In the genomic region with DNA sequence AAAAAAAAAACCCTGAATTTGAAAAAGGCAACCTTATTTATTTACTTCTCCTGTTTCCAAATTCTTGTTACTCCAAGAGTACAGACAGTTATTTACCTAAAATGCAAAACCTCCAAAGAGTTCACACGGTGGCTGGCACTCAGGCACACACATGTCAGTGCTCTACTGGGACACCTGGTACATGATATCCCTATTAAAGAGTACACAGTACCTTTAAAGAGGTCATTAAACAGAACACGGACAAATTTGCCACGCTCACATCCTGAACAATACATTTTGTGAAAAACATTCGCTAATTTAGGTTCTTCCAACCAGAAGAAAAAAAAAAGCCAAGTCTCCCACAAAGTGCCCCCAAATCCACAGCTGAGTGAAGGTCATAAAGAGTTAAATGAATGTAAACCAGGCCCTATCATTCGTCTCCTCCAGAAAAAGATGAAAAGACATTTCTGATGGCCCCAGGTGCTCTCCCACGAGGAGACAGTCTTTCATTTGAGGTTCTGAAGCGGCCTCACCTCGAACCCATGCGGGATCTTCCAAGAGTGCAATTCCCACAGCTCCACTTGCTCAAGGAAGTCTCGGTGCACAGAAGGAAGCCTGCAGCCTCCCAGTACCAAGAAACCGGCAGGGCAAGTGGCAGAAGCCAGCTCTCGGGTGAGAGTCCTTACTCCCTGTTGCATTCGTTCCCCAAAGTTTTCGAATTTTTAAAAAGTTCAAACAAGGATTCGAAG, we compare ENCODE assay signal across 1 cellular context.
TF ChIP-seq lines count a peak whose summit lies in the region.

No MANE protein-coding gene starts in this region.

TF ChIP-seq in HepG2, 621 proteins besides CTCF, POLR2A, EP300 and RAD21 (continued from another document and continues in another):
- TF ChIP-seq, protein P1, sequence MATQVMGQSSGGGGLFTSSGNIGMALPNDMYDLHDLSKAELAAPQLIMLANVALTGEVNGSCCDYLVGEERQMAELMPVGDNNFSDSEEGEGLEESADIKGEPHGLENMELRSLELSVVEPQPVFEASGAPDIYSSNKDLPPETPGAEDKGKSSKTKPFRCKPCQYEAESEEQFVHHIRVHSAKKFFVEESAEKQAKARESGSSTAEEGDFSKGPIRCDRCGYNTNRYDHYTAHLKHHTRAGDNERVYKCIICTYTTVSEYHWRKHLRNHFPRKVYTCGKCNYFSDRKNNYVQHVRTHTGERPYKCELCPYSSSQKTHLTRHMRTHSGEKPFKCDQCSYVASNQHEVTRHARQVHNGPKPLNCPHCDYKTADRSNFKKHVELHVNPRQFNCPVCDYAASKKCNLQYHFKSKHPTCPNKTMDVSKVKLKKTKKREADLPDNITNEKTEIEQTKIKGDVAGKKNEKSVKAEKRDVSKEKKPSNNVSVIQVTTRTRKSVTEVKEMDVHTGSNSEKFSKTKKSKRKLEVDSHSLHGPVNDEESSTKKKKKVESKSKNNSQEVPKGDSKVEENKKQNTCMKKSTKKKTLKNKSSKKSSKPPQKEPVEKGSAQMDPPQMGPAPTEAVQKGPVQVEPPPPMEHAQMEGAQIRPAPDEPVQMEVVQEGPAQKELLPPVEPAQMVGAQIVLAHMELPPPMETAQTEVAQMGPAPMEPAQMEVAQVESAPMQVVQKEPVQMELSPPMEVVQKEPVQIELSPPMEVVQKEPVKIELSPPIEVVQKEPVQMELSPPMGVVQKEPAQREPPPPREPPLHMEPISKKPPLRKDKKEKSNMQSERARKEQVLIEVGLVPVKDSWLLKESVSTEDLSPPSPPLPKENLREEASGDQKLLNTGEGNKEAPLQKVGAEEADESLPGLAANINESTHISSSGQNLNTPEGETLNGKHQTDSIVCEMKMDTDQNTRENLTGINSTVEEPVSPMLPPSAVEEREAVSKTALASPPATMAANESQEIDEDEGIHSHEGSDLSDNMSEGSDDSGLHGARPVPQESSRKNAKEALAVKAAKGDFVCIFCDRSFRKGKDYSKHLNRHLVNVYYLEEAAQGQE (IDR thresholded peaks at IDR 0.05; ENCODE audit: borderline replicate concordance in 1 of 2, low read depth in 1 of 2, low read length in 2 of 2): no peak
- TF ChIP-seq CHD4 (IDR thresholded peaks at IDR 0.05; ENCODE audit: borderline replicate concordance, low read length) (no peak), ZMYM4 (CRISPR knock-in tag; IDR thresholded peaks at IDR 0.05) (no peak), IRX3 (CRISPR knock-in tag; IDR thresholded peaks at IDR 0.05; ENCODE audit: borderline replicate concordance, low read depth) (no peak), FOXJ3 (CRISPR knock-in tag; IDR thresholded peaks at IDR 0.05; ENCODE audit: borderline replicate concordance) (no peak), RFX5 (IDR thresholded peaks at IDR 0.05; ENCODE audit: low read depth, low read length) (no peak), ADNP (CRISPR knock-in tag; IDR thresholded peaks at IDR 0.05) (no peak), MLLT10 (CRISPR knock-in tag; IDR thresholded peaks at IDR 0.05) (no peak), HMG20A (CRISPR knock-in tag; IDR thresholded peaks at IDR 0.05; ENCODE audit: borderline replicate concordance) (no peak), ZNF460 (CRISPR knock-in tag; IDR thresholded peaks at IDR 0.05; ENCODE audit: borderline replicate concordance) (no peak), DPF2 (CRISPR knock-in tag; IDR thresholded peaks at IDR 0.05; ENCODE audit: borderline replicate concordance, low read depth) (0 out of 2 replicates have a peak, but pooled peaks have one; percentile 5), ZNF616 (CRISPR knock-in tag; IDR thresholded peaks at IDR 0.05; ENCODE audit: low read depth) (no peak), MTF2 (CRISPR knock-in tag; IDR thresholded peaks at IDR 0.05; ENCODE audit: borderline replicate concordance) (no peak), JUN (CRISPR knock-in tag; IDR thresholded peaks at IDR 0.05) (no peak), ZNF670 (CRISPR knock-in tag; IDR thresholded peaks at IDR 0.05; ENCODE audit: borderline replicate concordance) (no peak), ZNF224 (CRISPR knock-in tag; IDR thresholded peaks at IDR 0.05) (0 out of 2 replicates have a peak, but pooled peaks have one; percentile 26), IKZF1 (IDR thresholded peaks at IDR 0.05) (no peak), ATRX (CRISPR knock-in tag; IDR thresholded peaks at IDR 0.05; ENCODE audit: borderline replicate concordance) (no peak), TCF7 (IDR thresholded peaks at IDR 0.05; ENCODE audit: low read depth) (no peak), ZBTB21 (CRISPR knock-in tag; IDR thresholded peaks at IDR 0.05) (no peak), ZNF317 (CRISPR knock-in tag; IDR thresholded peaks at IDR 0.05) (no peak), SNAI1 (CRISPR knock-in tag; IDR thresholded peaks at IDR 0.05; ENCODE audit: borderline replicate concordance) (0 out of 2 replicates have a peak, but pooled peaks have one; percentile 60), HDAC2 (CRISPR knock-in tag; IDR thresholded peaks at IDR 0.05) (0 out of 2 replicates have a peak, but pooled peaks have one; percentile 8), ZNF713 (CRISPR knock-in tag; IDR thresholded peaks at IDR 0.05) (no peak)
- TF ChIP-seq, protein P2, sequence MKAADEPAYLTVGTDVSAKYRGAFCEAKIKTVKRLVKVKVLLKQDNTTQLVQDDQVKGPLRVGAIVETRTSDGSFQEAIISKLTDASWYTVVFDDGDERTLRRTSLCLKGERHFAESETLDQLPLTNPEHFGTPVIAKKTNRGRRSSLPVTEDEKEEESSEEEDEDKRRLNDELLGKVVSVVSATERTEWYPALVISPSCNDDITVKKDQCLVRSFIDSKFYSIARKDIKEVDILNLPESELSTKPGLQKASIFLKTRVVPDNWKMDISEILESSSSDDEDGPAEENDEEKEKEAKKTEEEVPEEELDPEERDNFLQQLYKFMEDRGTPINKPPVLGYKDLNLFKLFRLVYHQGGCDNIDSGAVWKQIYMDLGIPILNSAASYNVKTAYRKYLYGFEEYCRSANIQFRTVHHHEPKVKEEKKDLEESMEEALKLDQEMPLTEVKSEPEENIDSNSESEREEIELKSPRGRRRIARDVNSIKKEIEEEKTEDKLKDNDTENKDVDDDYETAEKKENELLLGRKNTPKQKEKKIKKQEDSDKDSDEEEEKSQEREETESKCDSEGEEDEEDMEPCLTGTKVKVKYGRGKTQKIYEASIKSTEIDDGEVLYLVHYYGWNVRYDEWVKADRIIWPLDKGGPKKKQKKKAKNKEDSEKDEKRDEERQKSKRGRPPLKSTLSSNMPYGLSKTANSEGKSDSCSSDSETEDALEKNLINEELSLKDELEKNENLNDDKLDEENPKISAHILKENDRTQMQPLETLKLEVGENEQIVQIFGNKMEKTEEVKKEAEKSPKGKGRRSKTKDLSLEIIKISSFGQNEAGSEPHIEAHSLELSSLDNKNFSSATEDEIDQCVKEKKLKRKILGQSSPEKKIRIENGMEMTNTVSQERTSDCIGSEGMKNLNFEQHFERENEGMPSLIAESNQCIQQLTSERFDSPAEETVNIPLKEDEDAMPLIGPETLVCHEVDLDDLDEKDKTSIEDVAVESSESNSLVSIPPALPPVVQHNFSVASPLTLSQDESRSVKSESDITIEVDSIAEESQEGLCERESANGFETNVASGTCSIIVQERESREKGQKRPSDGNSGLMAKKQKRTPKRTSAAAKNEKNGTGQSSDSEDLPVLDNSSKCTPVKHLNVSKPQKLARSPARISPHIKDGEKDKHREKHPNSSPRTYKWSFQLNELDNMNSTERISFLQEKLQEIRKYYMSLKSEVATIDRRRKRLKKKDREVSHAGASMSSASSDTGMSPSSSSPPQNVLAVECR (CRISPR knock-in tag; IDR thresholded peaks at IDR 0.05; ENCODE audit: borderline replicate concordance): no peak
- TF ChIP-seq, protein P3, sequence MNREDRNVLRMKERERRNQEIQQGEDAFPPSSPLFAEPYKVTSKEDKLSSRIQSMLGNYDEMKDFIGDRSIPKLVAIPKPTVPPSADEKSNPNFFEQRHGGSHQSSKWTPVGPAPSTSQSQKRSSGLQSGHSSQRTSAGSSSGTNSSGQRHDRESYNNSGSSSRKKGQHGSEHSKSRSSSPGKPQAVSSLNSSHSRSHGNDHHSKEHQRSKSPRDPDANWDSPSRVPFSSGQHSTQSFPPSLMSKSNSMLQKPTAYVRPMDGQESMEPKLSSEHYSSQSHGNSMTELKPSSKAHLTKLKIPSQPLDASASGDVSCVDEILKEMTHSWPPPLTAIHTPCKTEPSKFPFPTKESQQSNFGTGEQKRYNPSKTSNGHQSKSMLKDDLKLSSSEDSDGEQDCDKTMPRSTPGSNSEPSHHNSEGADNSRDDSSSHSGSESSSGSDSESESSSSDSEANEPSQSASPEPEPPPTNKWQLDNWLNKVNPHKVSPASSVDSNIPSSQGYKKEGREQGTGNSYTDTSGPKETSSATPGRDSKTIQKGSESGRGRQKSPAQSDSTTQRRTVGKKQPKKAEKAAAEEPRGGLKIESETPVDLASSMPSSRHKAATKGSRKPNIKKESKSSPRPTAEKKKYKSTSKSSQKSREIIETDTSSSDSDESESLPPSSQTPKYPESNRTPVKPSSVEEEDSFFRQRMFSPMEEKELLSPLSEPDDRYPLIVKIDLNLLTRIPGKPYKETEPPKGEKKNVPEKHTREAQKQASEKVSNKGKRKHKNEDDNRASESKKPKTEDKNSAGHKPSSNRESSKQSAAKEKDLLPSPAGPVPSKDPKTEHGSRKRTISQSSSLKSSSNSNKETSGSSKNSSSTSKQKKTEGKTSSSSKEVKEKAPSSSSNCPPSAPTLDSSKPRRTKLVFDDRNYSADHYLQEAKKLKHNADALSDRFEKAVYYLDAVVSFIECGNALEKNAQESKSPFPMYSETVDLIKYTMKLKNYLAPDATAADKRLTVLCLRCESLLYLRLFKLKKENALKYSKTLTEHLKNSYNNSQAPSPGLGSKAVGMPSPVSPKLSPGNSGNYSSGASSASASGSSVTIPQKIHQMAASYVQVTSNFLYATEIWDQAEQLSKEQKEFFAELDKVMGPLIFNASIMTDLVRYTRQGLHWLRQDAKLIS (CRISPR knock-in tag; IDR thresholded peaks at IDR 0.05): no peak
- TF ChIP-seq, protein P4, sequence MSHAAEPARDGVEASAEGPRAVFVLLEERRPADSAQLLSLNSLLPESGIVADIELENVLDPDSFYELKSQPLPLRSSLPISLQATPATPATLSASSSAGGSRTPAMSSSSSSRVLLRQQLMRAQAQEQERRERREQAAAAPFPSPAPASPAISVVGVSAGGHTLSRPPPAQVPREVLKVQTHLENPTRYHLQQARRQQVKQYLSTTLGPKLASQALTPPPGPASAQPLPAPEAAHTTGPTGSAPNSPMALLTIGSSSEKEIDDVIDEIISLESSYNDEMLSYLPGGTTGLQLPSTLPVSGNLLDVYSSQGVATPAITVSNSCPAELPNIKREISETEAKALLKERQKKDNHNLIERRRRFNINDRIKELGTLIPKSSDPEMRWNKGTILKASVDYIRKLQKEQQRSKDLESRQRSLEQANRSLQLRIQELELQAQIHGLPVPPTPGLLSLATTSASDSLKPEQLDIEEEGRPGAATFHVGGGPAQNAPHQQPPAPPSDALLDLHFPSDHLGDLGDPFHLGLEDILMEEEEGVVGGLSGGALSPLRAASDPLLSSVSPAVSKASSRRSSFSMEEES (CRISPR knock-in tag; IDR thresholded peaks at IDR 0.05): no peak
- TF ChIP-seq, protein P5, sequence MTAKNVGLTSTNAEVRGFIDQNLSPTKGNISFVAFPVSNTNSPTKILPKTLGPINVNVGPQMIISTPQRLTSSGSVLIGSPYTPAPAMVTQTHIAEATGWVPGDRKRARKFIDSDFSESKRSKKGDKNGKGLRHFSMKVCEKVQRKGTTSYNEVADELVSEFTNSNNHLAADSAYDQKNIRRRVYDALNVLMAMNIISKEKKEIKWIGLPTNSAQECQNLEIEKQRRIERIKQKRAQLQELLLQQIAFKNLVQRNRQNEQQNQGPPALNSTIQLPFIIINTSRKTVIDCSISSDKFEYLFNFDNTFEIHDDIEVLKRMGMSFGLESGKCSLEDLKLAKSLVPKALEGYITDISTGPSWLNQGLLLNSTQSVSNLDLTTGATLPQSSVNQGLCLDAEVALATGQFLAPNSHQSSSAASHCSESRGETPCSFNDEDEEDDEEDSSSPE (CRISPR knock-in tag; IDR thresholded peaks at IDR 0.05): no peak
- TF ChIP-seq, protein P6, sequence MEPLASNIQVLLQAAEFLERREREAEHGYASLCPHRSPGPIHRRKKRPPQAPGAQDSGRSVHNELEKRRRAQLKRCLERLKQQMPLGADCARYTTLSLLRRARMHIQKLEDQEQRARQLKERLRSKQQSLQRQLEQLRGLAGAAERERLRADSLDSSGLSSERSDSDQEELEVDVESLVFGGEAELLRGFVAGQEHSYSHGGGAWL (CRISPR knock-in tag; IDR thresholded peaks at IDR 0.05): no peak
- TF ChIP-seq, protein P7, sequence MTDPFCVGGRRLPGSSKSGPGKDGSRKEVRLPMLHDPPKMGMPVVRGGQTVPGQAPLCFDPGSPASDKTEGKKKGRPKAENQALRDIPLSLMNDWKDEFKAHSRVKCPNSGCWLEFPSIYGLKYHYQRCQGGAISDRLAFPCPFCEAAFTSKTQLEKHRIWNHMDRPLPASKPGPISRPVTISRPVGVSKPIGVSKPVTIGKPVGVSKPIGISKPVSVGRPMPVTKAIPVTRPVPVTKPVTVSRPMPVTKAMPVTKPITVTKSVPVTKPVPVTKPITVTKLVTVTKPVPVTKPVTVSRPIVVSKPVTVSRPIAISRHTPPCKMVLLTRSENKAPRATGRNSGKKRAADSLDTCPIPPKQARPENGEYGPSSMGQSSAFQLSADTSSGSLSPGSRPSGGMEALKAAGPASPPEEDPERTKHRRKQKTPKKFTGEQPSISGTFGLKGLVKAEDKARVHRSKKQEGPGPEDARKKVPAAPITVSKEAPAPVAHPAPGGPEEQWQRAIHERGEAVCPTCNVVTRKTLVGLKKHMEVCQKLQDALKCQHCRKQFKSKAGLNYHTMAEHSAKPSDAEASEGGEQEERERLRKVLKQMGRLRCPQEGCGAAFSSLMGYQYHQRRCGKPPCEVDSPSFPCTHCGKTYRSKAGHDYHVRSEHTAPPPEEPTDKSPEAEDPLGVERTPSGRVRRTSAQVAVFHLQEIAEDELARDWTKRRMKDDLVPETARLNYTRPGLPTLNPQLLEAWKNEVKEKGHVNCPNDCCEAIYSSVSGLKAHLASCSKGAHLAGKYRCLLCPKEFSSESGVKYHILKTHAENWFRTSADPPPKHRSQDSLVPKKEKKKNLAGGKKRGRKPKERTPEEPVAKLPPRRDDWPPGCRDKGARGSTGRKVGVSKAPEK (CRISPR knock-in tag; IDR thresholded peaks at IDR 0.05; ENCODE audit: borderline replicate concordance): no peak
